ENCODE assay signal across 31 cellular contexts in the genomic region with DNA sequence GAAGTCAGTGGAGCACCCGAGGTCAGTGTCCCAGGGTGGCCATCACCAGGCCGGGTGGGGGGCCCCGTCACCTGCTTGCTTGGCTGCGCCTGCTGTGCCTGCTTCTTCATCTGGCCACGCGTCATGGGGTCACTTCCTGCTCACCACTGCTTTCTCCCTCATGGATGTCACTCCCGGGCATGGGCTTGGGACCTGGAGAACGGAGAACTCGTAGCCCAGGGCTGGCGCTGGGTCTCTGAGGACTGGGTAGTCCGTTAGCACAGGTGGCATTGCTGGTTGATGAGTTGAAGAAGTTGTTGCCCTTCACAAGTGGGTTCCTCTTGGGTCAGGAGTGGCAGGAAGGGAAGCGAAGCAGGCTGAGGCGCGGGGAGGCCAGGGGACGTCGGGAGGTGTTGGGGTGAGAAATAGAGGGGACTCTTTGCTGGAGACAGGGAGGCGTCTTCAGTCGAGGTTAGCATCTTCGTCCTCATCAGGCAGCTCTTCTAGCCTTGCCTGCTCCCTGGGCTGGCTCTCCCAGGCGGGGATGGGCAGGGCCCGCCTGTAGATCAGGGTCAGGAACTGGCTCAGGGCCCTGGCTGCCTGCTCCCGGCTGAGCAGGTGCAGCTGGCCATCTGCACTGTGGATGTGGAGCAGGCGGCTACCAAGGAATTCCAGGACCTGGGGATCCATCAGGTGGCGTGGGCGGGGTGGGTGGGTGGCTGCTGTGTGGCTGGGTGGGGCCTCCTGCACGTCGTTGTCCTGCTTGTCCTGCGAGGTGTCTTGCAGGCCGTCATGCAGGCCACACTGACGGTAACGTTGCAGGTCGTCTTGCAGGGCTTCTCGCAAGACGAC. TPM values are rescaled to one million over a fixed set of nuclear protein-coding genes. Genes with fewer than 3 reads are reported as not detected.
"Had no signal": no experiment of that assay in that cellular context is flagged by ENCODE, and none has a peak within 500 bp of the region (broad histone marks: within the 10 kb centered on the region; RNA-seq: fewer than 3 reads in every experiment).

No MANE protein-coding gene starts in this region.

- H3K27ac ChIP-seq: ascending aorta, body of pancreas, Peyer's patch, RWPE1, SK-N-MC had no signal

- H3K27ac Mint-ChIP-seq: activated B cell treated with CpG ODN at 0.5 μM for 24 hours; activated CD4-positive, alpha-beta T cell treated with anti-CD3 and anti-CD28 coated beads, Interleukin-2, amount 10 ng/mL, durations not matched to agents 24 days and 14 days; activated CD8-positive, alpha-beta memory T cell treated with anti-CD3 and anti-CD28 coated beads, Interleukin-2, amount 10 ng/mL, durations not matched to agents 7 days and 5 days; activated naive CD4-positive, alpha-beta T cell treated with anti-CD3 and anti-CD28 coated beads, Interleukin-2, amount 50 U/mL, for 24 hours; activated T-cell treated with anti-CD3 and anti-CD28 coated beads, Interleukin-2, amount 50 U/mL, for 24 hours; activated T-helper 1 cell treated with anti-CD3 and anti-CD28 coated beads, Interleukin-12 subunit alpha, Interleukin-12 subunit beta, Interleukin-2, Interleukin-4 antibody, amounts not matched to agents 30 ng/mL and 10 ng/mL and 1 ng/mL, durations not matched to agents 14 hours and 24 hours and 36 hours; IgD-negative memory B cell; T-cell had no signal

- H3K4me3 ChIP-seq: ascending aorta, body of pancreas, Peyer's patch, SK-N-MC had no signal

- H3K9me3 Mint-ChIP-seq: activated CD4-positive, alpha-beta T cell treated with anti-CD3 and anti-CD28 coated beads, Interleukin-2, amount 10 ng/mL, durations not matched to agents 24 days and 14 days; activated naive CD4-positive, alpha-beta T cell treated with anti-CD3 and anti-CD28 coated beads, Interleukin-2, amount 50 U/mL, for 24 hours; activated T-helper 1 cell treated with anti-CD3 and anti-CD28 coated beads, Interleukin-12 subunit alpha, Interleukin-12 subunit beta, Interleukin-2, Interleukin-4 antibody, amounts not matched to agents 30 ng/mL and 10 ng/mL and 1 ng/mL, durations not matched to agents 14 hours and 24 hours and 36 hours had no signal

- H3K27me3 ChIP-seq: ascending aorta, body of pancreas, Peyer's patch had no signal

- H3K4me1 Mint-ChIP-seq: activated B cell treated with CpG ODN at 0.5 μM for 24 hours; activated CD4-positive, alpha-beta T cell treated with anti-CD3 and anti-CD28 coated beads, Interleukin-2, amount 10 ng/mL, durations not matched to agents 24 days and 14 days; activated CD8-positive, alpha-beta memory T cell treated with anti-CD3 and anti-CD28 coated beads, Interleukin-2, amount 10 ng/mL, durations not matched to agents 7 days and 5 days; activated naive CD4-positive, alpha-beta T cell treated with anti-CD3 and anti-CD28 coated beads, Interleukin-2, amount 50 U/mL, for 24 hours; IgD-negative memory B cell; T-cell had no signal

- H3K36me3 ChIP-seq: ascending aorta, Peyer's patch had no signal

- H3K4me3 Mint-ChIP-seq: activated B cell treated with CpG ODN at 0.5 μM for 24 hours; activated CD4-positive, alpha-beta T cell treated with anti-CD3 and anti-CD28 coated beads, Interleukin-2, amount 10 ng/mL, durations not matched to agents 24 days and 14 days; activated CD8-positive, alpha-beta memory T cell treated with anti-CD3 and anti-CD28 coated beads, Interleukin-2, amount 10 ng/mL, durations not matched to agents 7 days and 5 days; activated naive CD4-positive, alpha-beta T cell treated with anti-CD3 and anti-CD28 coated beads, Interleukin-2, amount 50 U/mL, for 24 hours; activated T-cell treated with anti-CD3 and anti-CD28 coated beads, Interleukin-2, amount 50 U/mL, for 24 hours; activated T-helper 1 cell treated with anti-CD3 and anti-CD28 coated beads, Interleukin-12 subunit alpha, Interleukin-12 subunit beta, Interleukin-2, Interleukin-4 antibody, amounts not matched to agents 30 ng/mL and 10 ng/mL and 1 ng/mL, durations not matched to agents 14 hours and 24 hours and 36 hours; IgD-negative memory B cell; T-cell had no signal

- ATAC-seq: activated CD8-positive, alpha-beta memory T cell treated with anti-CD3 and anti-CD28 coated beads, Interleukin-2, amount 10 ng/mL, durations not matched to agents 7 days and 5 days; body of pancreas; T-cell had no signal

- H3K4me1 ChIP-seq: ascending aorta, body of pancreas, Peyer's patch had no signal

- H3K36me3 Mint-ChIP-seq: activated CD8-positive, alpha-beta memory T cell treated with anti-CD3 and anti-CD28 coated beads, Interleukin-2, amount 10 ng/mL, durations not matched to agents 7 days and 5 days; activated naive CD4-positive, alpha-beta T cell treated with anti-CD3 and anti-CD28 coated beads, Interleukin-2, amount 50 U/mL, for 24 hours; T-cell had no signal

- H3K9me3 ChIP-seq: ascending aorta, body of pancreas, Peyer's patch had no signal

- H3K27me3 Mint-ChIP-seq: activated B cell treated with CpG ODN at 0.5 μM for 24 hours; activated CD4-positive, alpha-beta T cell treated with anti-CD3 and anti-CD28 coated beads, Interleukin-2, amount 10 ng/mL, durations not matched to agents 24 days and 14 days; activated naive CD4-positive, alpha-beta T cell treated with anti-CD3 and anti-CD28 coated beads, Interleukin-2, amount 50 U/mL, for 24 hours had no signal

- DNase-seq: activated B cell treated with CpG ODN at 0.5 μM for 24 hours; activated CD4-positive, alpha-beta T cell treated with anti-CD3 and anti-CD28 coated beads for 1 hour; activated CD4-positive, alpha-beta T cell treated with anti-CD3 and anti-CD28 coated beads, Interleukin-2, amount 10 ng/mL, durations not matched to agents 24 days and 14 days; activated CD4-positive, alpha-beta T cell treated with anti-CD3 and anti-CD28 coated beads, Interleukin-2, amount 50 U/mL, for 48 hours; activated CD8-positive, alpha-beta memory T cell treated with anti-CD3 and anti-CD28 coated beads, Interleukin-2, amount 10 ng/mL, durations not matched to agents 7 days and 5 days; activated effector memory CD4-positive, alpha-beta T cell treated with Interleukin-2 at 50 U/mL for 16 hours; activated naive CD4-positive, alpha-beta T cell; activated T-cell treated with anti-CD3 and anti-CD28 coated beads, Interleukin-2, amount 50 U/mL, for 24 hours; body of pancreas; KG1; NCI-H1092; NCI-H1417; NCI-H1694; NCI-H2029; NCI-H345; NCI-H510A; NCI-H526 treated with DMSO at 0.1 percent for 48 hours; NCI-H82; NK-92 treated with Interleukin-12 subunit alpha and Interleukin-12 subunit beta, amount 100 ng/mL, for 24 hours; OCI-M1; Peyer's patch; T-cell; T-helper 2 cell; T1000 had no signal

RNA-seq across cellular contexts. Expression of gene RTL1, which starts 23.0 kb away (rescaled TPM):
- total RNA-seq: activated B cell treated with CpG ODN at 0.5 μM for 24 hours; activated CD4-positive, alpha-beta T cell treated with anti-CD3 and anti-CD28 coated beads, Interleukin-2, amount 10 ng/mL, durations not matched to agents 24 days and 14 days; activated CD8-positive, alpha-beta memory T cell treated with anti-CD3 and anti-CD28 coated beads, Interleukin-2, amount 10 ng/mL, durations not matched to agents 7 days and 5 days; activated T-helper 1 cell treated with anti-CD3 and anti-CD28 coated beads, Interleukin-12 subunit alpha, Interleukin-12 subunit beta, Interleukin-2, Interleukin-4 antibody, amounts not matched to agents 30 ng/mL and 10 ng/mL and 1 ng/mL, durations not matched to agents 14 hours and 24 hours and 36 hours; ascending aorta; MCF 10A; Peyer's patch; T-cell had no signal
- polyA plus RNA-seq: IgD-negative memory B cell had no signal

RNA-seq across cellular contexts. Expression of gene MEG3, which starts 54.6 kb away (rescaled TPM):
- total RNA-seq: activated B cell treated with CpG ODN at 0.5 μM for 24 hours; activated CD4-positive, alpha-beta T cell treated with anti-CD3 and anti-CD28 coated beads, Interleukin-2, amount 10 ng/mL, durations not matched to agents 24 days and 14 days; activated CD8-positive, alpha-beta memory T cell treated with anti-CD3 and anti-CD28 coated beads, Interleukin-2, amount 10 ng/mL, durations not matched to agents 7 days and 5 days; activated T-helper 1 cell treated with anti-CD3 and anti-CD28 coated beads, Interleukin-12 subunit alpha, Interleukin-12 subunit beta, Interleukin-2, Interleukin-4 antibody, amounts not matched to agents 30 ng/mL and 10 ng/mL and 1 ng/mL, durations not matched to agents 14 hours and 24 hours and 36 hours; MCF 10A had no signal
- polyA plus RNA-seq: IgD-negative memory B cell had no signal
